ENCODE assay signal across 13 cellular contexts in the genomic region with DNA sequence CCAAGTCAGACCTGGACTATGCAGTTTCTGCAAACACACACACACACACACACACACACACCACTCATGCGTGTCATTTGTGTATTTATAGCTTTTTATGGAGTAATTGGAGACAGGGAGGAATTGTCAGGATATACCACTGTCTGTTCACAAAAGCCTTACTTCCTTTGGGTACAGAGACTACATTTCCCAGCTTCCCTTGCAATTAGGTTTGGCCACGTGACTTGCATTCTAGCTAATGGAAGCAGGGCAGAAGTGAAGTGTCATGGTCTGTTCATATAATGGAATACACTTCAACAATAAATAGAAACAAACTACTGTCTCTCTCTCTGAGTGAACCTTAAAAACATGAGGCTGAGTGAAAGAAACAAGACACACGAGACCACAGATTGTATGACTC. TPM values are rescaled to one million over a fixed set of nuclear protein-coding genes. Genes with fewer than 3 reads are reported as not detected.
DNase-seq lines count a peak whose midpoint lies in the region; ATAC-seq and TF ChIP-seq lines count a peak whose summit lies in the region.
"Had no signal": no experiment of that assay in that cellular context is flagged by ENCODE, and none has a peak within 500 bp of the region (broad histone marks: within the 10 kb centered on the region; RNA-seq: fewer than 3 reads in every experiment).

No MANE protein-coding gene starts in this region.

- CTCF ChIA-PET in Calu3 (lab: Charles Lee), result interaction anchor here (0.6 to 0.7 kb wide), 2 partner anchors 751 to 1272 kb away, joined by 3 read pairs; no protein-coding TSS in a partner anchor

- H2BK15ac ChIP-seq in mesenchymal stem cell (ENCODE audit: low read depth, poor library complexity, severe bottlenecking), result no peak overlapping the region

- no peaks in the 10 kb centered on the region for H3K9me3 Mint-ChIP-seq in Calu3 (ENCODE audit: low read depth, unreplicated experiment)
- no peaks in the 10 kb centered on the region for H3K9me3 Mint-ChIP-seq in activated T-helper 17 cell treated with anti-CD3 and anti-CD28 coated beads, Interleukin-2, amount 50 U/mL, for 72 hours
- H3K9me3 Mint-ChIP-seq: activated CD4-positive, alpha-beta memory T cell treated with anti-CD3 and anti-CD28 coated beads for 36 hours had no signal

- H2BK120ac ChIP-seq in mesenchymal stem cell (ENCODE audit: low read depth, low read length), result no peak overlapping the region

- BruUV-seq in Calu3 (replicated peaks; lab: Mats Ljungman, UMichigan), result no TSS peak

- 29% methylated on average over 1 of the region's 3 CpGs for WGBS in mesenchymal stem cell

- no peak overlapping the region for H2AK5ac ChIP-seq in mesenchymal stem cell (ENCODE audit: low read length, severe bottlenecking)

- intact Hi-C loops in Calu3 (cut with micrococcal nuclease; ENCODE audit: unreplicated experiment) (no loop called here), uterus (cut with DNase I; ENCODE audit: low total_unique reads) (no loop called here)

- no peak overlapping the region for H4K91ac ChIP-seq in mesenchymal stem cell (ENCODE audit: low read length)

- H3K36me3 ChIP-seq in mesenchymal stem cell (ENCODE audit: control insufficient read depth in 1 of 2, insufficient read depth in 2 of 2, low read depth in 1 of 2, low read length in 2 of 2), result no peaks in the 10 kb centered on the region
- H3K36me3 ChIP-seq in uterus, result no peaks in the 10 kb centered on the region
- H3K36me3 ChIP-seq: left lung, tibial nerve had no signal

- no peaks in the 10 kb centered on the region for H3K36me3 Mint-ChIP-seq in Calu3 (ENCODE audit: insufficient read depth, unreplicated experiment)
- no peaks in the 10 kb centered on the region for H3K36me3 Mint-ChIP-seq in activated T-helper 17 cell treated with anti-CD3 and anti-CD28 coated beads, Interleukin-2, amount 50 U/mL, for 72 hours (ENCODE audit: low read depth)
- H3K36me3 Mint-ChIP-seq: activated CD4-positive, alpha-beta memory T cell treated with anti-CD3 and anti-CD28 coated beads for 36 hours had no signal

- no peak overlapping the region for H3K14ac ChIP-seq in mesenchymal stem cell (ENCODE audit: low read length in 2 of 2)

- peaks cover 7 to 10% of the 10 kb centered on the region in 2 experiments for H3K27me3 ChIP-seq in mesenchymal stem cell (ENCODE audit: control insufficient read depth in 1 of 2, insufficient read depth in 1 of 2, low read length in 2 of 2)
- H3K27me3 ChIP-seq in uterus, result no peaks in the 10 kb centered on the region
- H3K27me3 ChIP-seq: left lung, tibial nerve had no signal

- H3K27ac ChIP-seq in mesenchymal stem cell (ENCODE audit: low read length, poor library complexity, severe bottlenecking), result no peak overlapping the region
- no peak overlapping the region for H3K27ac ChIP-seq in uterus
- H3K27ac ChIP-seq: left lung had no signal

- H3K23ac ChIP-seq in mesenchymal stem cell (ENCODE audit: low read length in 2 of 2), result no peak overlapping the region

- no peaks in the 10 kb centered on the region for H3K4me1 Mint-ChIP-seq in Calu3 (ENCODE audit: low read depth, unreplicated experiment)
- no peaks in the 10 kb centered on the region for H3K4me1 Mint-ChIP-seq in activated T-helper 17 cell treated with anti-CD3 and anti-CD28 coated beads, Interleukin-2, amount 50 U/mL, for 72 hours

- no peak overlapping the region for H3K27ac Mint-ChIP-seq in Calu3 (ENCODE audit: unreplicated experiment)
- no peak overlapping the region for H3K27ac Mint-ChIP-seq in activated T-helper 17 cell treated with anti-CD3 and anti-CD28 coated beads, Interleukin-2, amount 50 U/mL, for 72 hours
- H3K27ac Mint-ChIP-seq: activated CD4-positive, alpha-beta memory T cell treated with anti-CD3 and anti-CD28 coated beads for 36 hours had no signal

- H3K4me3 Mint-ChIP-seq in Calu3 (ENCODE audit: low read depth, unreplicated experiment), result no peak overlapping the region
- no peak overlapping the region for H3K4me3 Mint-ChIP-seq in activated T-helper 17 cell treated with anti-CD3 and anti-CD28 coated beads, Interleukin-2, amount 50 U/mL, for 72 hours
- H3K4me3 Mint-ChIP-seq: activated CD4-positive, alpha-beta memory T cell treated with anti-CD3 and anti-CD28 coated beads for 36 hours had no signal

- H3K18ac ChIP-seq in mesenchymal stem cell (ENCODE audit: low read depth in 1 of 2, low read length in 2 of 2), result no peak overlapping the region

- TF ChIP-seq CTCF in Calu3 (IDR thresholded peaks at IDR 0.05; ENCODE audit: unreplicated experiment) (no peak), uterus (IDR thresholded peaks at IDR 0.05) (no peak)

- H2AFZ ChIP-seq in mesenchymal stem cell (ENCODE audit: low read depth, low read length), result no peak overlapping the region

- no peak overlapping the region for H2BK12ac ChIP-seq in mesenchymal stem cell (ENCODE audit: low read length in 2 of 2)

- no peak overlapping the region for H4K8ac ChIP-seq in mesenchymal stem cell (ENCODE audit: low read length)

- DNase-seq in Calu3 (peak; percentile 4), HK-2 (ENCODE audit: unreplicated experiment) (peak; percentile 8), mesenchymal stem cell (peak; percentile 21), NCI-H1092 treated with DMSO at 0.1 percent for 48 hours (lab: John Stamatoyannopoulos, UW) (no peak), uterus (no peak), SIG-M5 treated with dmso at 0.1 percent for 504 hours (lab: John Stamatoyannopoulos, UW; ENCODE audit: unreplicated experiment) (no peak)
- DNase-seq: activated CD4-positive, alpha-beta memory T cell treated with anti-CD3 and anti-CD28 coated beads for 36 hours; cerebellar nuclear complex; left lung; NCI-H345 had no signal

- peak; percentile 26 for ATAC-seq in activated T-helper 17 cell treated with anti-CD3 and anti-CD28 coated beads, Interleukin-2, amount 50 U/mL, for 72 hours (replicated peaks)
- no peak for ATAC-seq in GM21528 (IDR thresholded peaks at IDR 0.05; ENCODE audit: low FRiP score, unreplicated experiment)
- ATAC-seq: left lung had no signal

- H3K9me3 ChIP-seq in mesenchymal stem cell (ENCODE audit: control insufficient read depth, low read length) (no peaks in the 10 kb centered on the region), uterus (no peaks in the 10 kb centered on the region)
- H3K9me3 ChIP-seq: left lung, tibial nerve had no signal

- H3K4me3 ChIP-seq in mesenchymal stem cell (ENCODE audit: insufficient read depth in 1 of 2, low read depth in 1 of 2, low read length in 2 of 2), result no peak overlapping the region
- no peak overlapping the region for H3K4me3 ChIP-seq in uterus
- H3K4me3 ChIP-seq: left lung, tibial nerve had no signal

- H3K4me1 ChIP-seq in mesenchymal stem cell (ENCODE audit: control insufficient read depth, insufficient read depth, low read depth, low read length), result peaks cover 2% of the 10 kb centered on the region
- no peaks in the 10 kb centered on the region for H3K4me1 ChIP-seq in uterus
- H3K4me1 ChIP-seq: left lung had no signal

- no peak overlapping the region for H3K4me2 ChIP-seq in mesenchymal stem cell (ENCODE audit: low read length, poor library complexity, severe bottlenecking)

- no peak for TF ChIP-seq POLR2A in uterus (IDR thresholded peaks at IDR 0.05)

- no peaks in the 10 kb centered on the region for H3K79me1 ChIP-seq in mesenchymal stem cell (replicated peaks; ENCODE audit: low read length, poor library complexity, severe bottlenecking)

- H3K9ac ChIP-seq in mesenchymal stem cell (ENCODE audit: low read length), result no peak overlapping the region

- no peak overlapping the region for H3K4ac ChIP-seq in mesenchymal stem cell (ENCODE audit: low read depth in 1 of 2, low read length in 2 of 2)

- H2BK5ac ChIP-seq in mesenchymal stem cell (ENCODE audit: low read depth, low read length, poor library complexity, severe bottlenecking), result no peak overlapping the region

- H3K27me3 Mint-ChIP-seq in Calu3 (ENCODE audit: unreplicated experiment), result peaks cover 51% of the 10 kb centered on the region
- peaks cover 17% of the 10 kb centered on the region for H3K27me3 Mint-ChIP-seq in activated T-helper 17 cell treated with anti-CD3 and anti-CD28 coated beads, Interleukin-2, amount 50 U/mL, for 72 hours

RNA-seq across cellular contexts. Expression of gene CPXM2, which starts 53.9 kb away (rescaled TPM):
- total RNA-seq in Calu3 (2022) (not detected in 2 replicates), uterus (10 to 100 TPM in 3 of 4 donors, 1 to 10 TPM in 1; 2.1 to 48.2 (median 17.8) TPM)
- total RNA-seq in activated T-helper 17 cell treated with anti-CD3 and anti-CD28 coated beads, Interleukin-2, amount 50 U/mL, for 72 hours, result not detected
- polyA plus RNA-seq in mesenchymal stem cell (2013, experiment 1 of 2), result not detected
- 0.01 TPM for polyA plus RNA-seq in mesenchymal stem cell (2013, experiment 2 of 2)
- total RNA-seq: activated CD4-positive, alpha-beta memory T cell treated with anti-CD3 and anti-CD28 coated beads for 36 hours had no signal

Comparison
In these comparisons a context has a peak if more than half of its experiments do, and no peak if none do; other contexts are left out.
1. DNase-seq: peak in Calu3 (single experiment), HK-2 (single experiment) and mesenchymal stem cell (single experiment); none in NCI-H1092 treated with DMSO at 0.1 percent for 48 hours (single experiment), uterus (0 of 2) and SIG-M5 treated with dmso at 0.1 percent for 504 hours (single experiment).